In genomic region chr1:240091614-240092300, GRCh38 we compare ENCODE assay signal across 9 cellular contexts. TPM values are rescaled to one million over a fixed set of nuclear protein-coding genes. Genes with fewer than 3 reads are reported as not detected.
A peak's percentile ranks its signal among the peaks of the same experiment; 100 is the strongest.
DNase-seq lines count a peak whose midpoint lies in the region; ATAC-seq and TF ChIP-seq lines count a peak whose summit lies in the region.
"Had no signal": no experiment of that assay in that cellular context is flagged by ENCODE, and none has a peak within 500 bp of the region (broad histone marks: within the 10 kb centered on the region; RNA-seq: fewer than 3 reads in every experiment).

Gene FMN2, plus strand, starts transcription at chr1:240091883. Its CDS starts 227 bp downstream, at chr1:240092110.

- peak within 1 kb of the TSS; percentile 19 for H3K4me3 Mint-ChIP-seq in activated CD4-positive, alpha-beta T cell treated with anti-CD3 and anti-CD28 coated beads for 36 hours

- peak; percentile 22 for DNase-seq in activated CD4-positive, alpha-beta T cell treated with anti-CD3 and anti-CD28 coated beads for 36 hours
- no peak for DNase-seq in activated CD4-positive, alpha-beta T cell treated with anti-CD3 and anti-CD28 coated beads for 4 hours
- peak; percentile 92 for DNase-seq in NCI-H2227 (lab: John Stamatoyannopoulos, UW; ENCODE audit: unreplicated experiment)
- DNase-seq in caudate nucleus (lab: John Stamatoyannopoulos, UW): peak in 47 of 61 donors; percentile 31 to 80 (median 56)
- DNase-seq in lower leg skin (ENCODE audit: low spot score in 2 of 2): no peak
- peak; percentile 67 for DNase-seq in testis
- DNase-seq in GDM1 (lab: John Stamatoyannopoulos, UW): no peak
- no peak for DNase-seq in DMS114 treated with DMSO at 0.1 percent for 48 hours (lab: John Stamatoyannopoulos, UW; ENCODE audit: unreplicated experiment)
- DNase-seq: CD4-positive, CD25-positive, alpha-beta regulatory T cell had no signal

- H3K4me1 Mint-ChIP-seq in activated CD4-positive, alpha-beta T cell treated with anti-CD3 and anti-CD28 coated beads for 36 hours: peaks cover 7% of the 10 kb centered on the region

- 2 to 3% methylated on average over 38 to 51 of the region's 78 CpGs for WGBS in lower leg skin, 2 donors
- WGBS in testis, 2 donors: 0 to 1% methylated on average over 21 to 69 of the region's 78 CpGs

- no peaks in the 10 kb centered on the region for H3K36me3 Mint-ChIP-seq in activated CD4-positive, alpha-beta T cell treated with anti-CD3 and anti-CD28 coated beads for 36 hours (ENCODE audit: low read depth)
- H3K36me3 Mint-ChIP-seq: CD4-positive, CD25-positive, alpha-beta regulatory T cell had no signal

- no peak for TF ChIP-seq POLR2A in lower leg skin (IDR thresholded peaks at IDR 0.05)
- TF ChIP-seq POLR2A in testis (IDR thresholded peaks at IDR 0.05): no peak

- H3K9me3 ChIP-seq in testis: no peaks in the 10 kb centered on the region

- H3K9me3 Mint-ChIP-seq in activated CD4-positive, alpha-beta T cell treated with anti-CD3 and anti-CD28 coated beads for 36 hours (ENCODE audit: low read depth): no peaks in the 10 kb centered on the region

- intact Hi-C loops in activated CD4-positive, alpha-beta T cell treated with anti-CD3 and anti-CD28 coated beads for 36 hours (cut with DNase I, micrococcal nuclease): no loop called here
- intact Hi-C loops in lower leg skin (cut with DNase I; ENCODE audit: low total_unique reads): no loop called here
- intact Hi-C loops in testis (cut with DNase I; ENCODE audit: low total_unique reads): no loop called here

- CTCF ChIA-PET in activated CD4-positive, alpha-beta T cell treated with anti-CD3 and anti-CD28 coated beads for 36 hours (lab: Charles Lee): interaction anchor here (0.6 kb wide), 1 partner anchor 94 kb away, joined by 3 read pairs; no protein-coding TSS in a partner anchor

- ATAC-seq in activated CD4-positive, alpha-beta T cell treated with anti-CD3 and anti-CD28 coated beads for 36 hours: peak; percentile 51

- POLR2A ChIA-PET in activated CD4-positive, alpha-beta T cell treated with anti-CD3 and anti-CD28 coated beads for 36 hours (lab: Charles Lee): no interaction called here

- H3K4me3 ChIP-seq in lower leg skin (ENCODE audit: low read depth, poor library complexity, severe bottlenecking) (peak within 1 kb of the TSS; percentile 4), testis (peak within 1 kb of the TSS; percentile 58 to 59)

- H3K27ac ChIP-seq in caudate nucleus (ENCODE audit: low read depth, low read length): peak within 1 kb of the TSS; percentile 76
- H3K27ac ChIP-seq in testis: peak within 1 kb of the TSS; percentile 30 to 52

- no peaks in the 10 kb centered on the region for H3K4me1 ChIP-seq in testis

- TF ChIP-seq CTCF in lower leg skin (IDR thresholded peaks at IDR 0.05) (no peak), testis (IDR thresholded peaks at IDR 0.05) (no peak)

- no peaks in the 10 kb centered on the region for H3K27me3 ChIP-seq in testis

- no peaks in the 10 kb centered on the region for H3K36me3 ChIP-seq in testis (ENCODE audit: low read depth, missing control alignments)

- no peak within 1 kb of the TSS for H3K27ac Mint-ChIP-seq in activated CD4-positive, alpha-beta T cell treated with anti-CD3 and anti-CD28 coated beads for 36 hours
- H3K27ac Mint-ChIP-seq: CD4-positive, CD25-positive, alpha-beta regulatory T cell had no signal

- peaks cover 29% of the 10 kb centered on the region for H3K27me3 Mint-ChIP-seq in activated CD4-positive, alpha-beta T cell treated with anti-CD3 and anti-CD28 coated beads for 36 hours

RNA-seq across cellular contexts. Expression of gene FMN2, which starts in this region (rescaled TPM):
- total RNA-seq in activated CD4-positive, alpha-beta T cell treated with anti-CD3 and anti-CD28 coated beads for 36 hours: not detected
- 1 to 10 TPM in 1 of 4 donors, under 1 TPM in 2, not detected in 1; 0.46 to 1.4 (median 0.49) TPM for total RNA-seq in lower leg skin
- 1 to 10 TPM; 3.8 to 8.3 TPM for total RNA-seq in testis
- polyA plus RNA-seq in testis (ENCODE audit: insufficient read depth, low read depth, low replicate concordance): 4.3 TPM
- total RNA-seq: CD4-positive, CD25-positive, alpha-beta regulatory T cell had no signal
- polyA plus RNA-seq: CD4-positive, CD25-positive, alpha-beta regulatory T cell had no signal

Comparison
In these comparisons a context has a peak if more than half of its experiments do, and no peak if none do; other contexts are left out.
1. Peak in DNase-seq and ATAC-seq in activated CD4-positive, alpha-beta T cell treated with anti-CD3 and anti-CD28 coated beads for 36 hours; RNA of the gene not detected or under 1 TPM.
2. DNase-seq: peak in NCI-H2227 (single experiment), caudate nucleus (47 of 61) and testis (single experiment); none in activated CD4-positive, alpha-beta T cell treated with anti-CD3 and anti-CD28 coated beads for 4 hours (0 of 2), lower leg skin (0 of 2), GDM1 (single experiment) and DMS114 treated with DMSO at 0.1 percent for 48 hours (single experiment).